Comparison of ENCODE assay signal across 8 cellular contexts in the genomic region with DNA sequence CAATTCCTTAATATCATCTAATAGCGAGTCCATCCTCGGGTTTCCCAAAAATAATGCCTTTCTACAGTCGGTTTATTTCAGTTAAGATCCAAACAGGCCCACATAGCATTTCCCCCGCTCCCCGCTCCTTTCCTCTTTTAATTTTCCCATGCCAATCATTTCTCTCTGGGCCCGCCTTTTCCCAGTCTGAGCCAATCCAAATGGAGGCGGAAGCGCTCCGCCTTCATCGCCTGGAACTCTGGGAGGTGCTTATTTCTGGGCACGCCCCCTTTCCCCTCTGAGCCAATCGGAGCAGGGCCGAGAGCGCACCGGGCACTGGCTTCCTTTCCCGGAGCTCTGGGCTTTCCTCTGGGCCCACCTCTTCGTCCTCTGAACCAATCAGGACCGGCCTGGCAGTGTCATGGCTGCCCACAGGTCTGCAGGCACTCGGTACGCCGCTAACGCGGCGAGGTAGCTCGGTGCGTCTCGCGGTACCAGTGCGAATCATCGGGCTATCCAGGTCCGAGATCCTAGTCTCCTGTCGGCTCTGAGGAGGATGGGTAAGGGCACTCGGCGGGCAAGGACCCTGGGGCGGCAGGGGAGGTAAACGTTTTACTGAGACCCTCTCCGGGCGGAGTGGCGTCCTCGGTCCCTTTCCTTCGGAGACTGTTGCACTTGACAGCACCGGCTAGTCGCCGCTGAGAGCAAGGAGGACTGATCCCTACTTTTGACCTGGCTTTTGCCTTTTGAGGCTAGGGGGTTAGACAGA. TPM values are rescaled to one million over a fixed set of nuclear protein-coding genes. Genes with fewer than 3 reads are reported as not detected.
DNase-seq lines count a peak whose midpoint lies in the region; ATAC-seq and TF ChIP-seq lines count a peak whose summit lies in the region.
"Not testable (repeated sequence)": the region's sequence is repeated elsewhere in the genome, so short reads cannot be mapped to it uniquely, and the experiment has no call there.

A gene with protein sequence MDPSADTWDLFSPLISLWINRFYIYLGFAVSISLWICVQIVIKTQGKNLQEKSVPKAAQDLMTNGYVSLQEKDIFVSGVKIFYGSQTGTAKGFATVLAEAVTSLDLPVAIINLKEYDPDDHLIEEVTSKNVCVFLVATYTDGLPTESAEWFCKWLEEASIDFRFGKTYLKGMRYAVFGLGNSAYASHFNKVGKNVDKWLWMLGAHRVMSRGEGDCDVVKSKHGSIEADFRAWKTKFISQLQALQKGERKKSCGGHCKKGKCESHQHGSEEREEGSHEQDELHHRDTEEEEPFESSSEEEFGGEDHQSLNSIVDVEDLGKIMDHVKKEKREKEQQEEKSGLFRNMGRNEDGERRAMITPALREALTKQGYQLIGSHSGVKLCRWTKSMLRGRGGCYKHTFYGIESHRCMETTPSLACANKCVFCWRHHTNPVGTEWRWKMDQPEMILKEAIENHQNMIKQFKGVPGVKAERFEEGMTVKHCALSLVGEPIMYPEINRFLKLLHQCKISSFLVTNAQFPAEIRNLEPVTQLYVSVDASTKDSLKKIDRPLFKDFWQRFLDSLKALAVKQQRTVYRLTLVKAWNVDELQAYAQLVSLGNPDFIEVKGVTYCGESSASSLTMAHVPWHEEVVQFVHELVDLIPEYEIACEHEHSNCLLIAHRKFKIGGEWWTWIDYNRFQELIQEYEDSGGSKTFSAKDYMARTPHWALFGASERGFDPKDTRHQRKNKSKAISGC (plus strand): TSS at position 390 of the 748 bp plus-strand sequence. CDS start 146 bp downstream, at position 536.

- peaks cover 0 to 48% (median 30%) of the 10 kb centered on the region in 6 donors for H3K36me3 ChIP-seq in spleen

- intact Hi-C loops in spleen (cut with DNase I; ENCODE audit: low total_unique reads) = not testable (repeated sequence)

- WGBS in spleen, 5 donors = 0 to 1% (median 0%) methylated on average over 23 to 44 of the region's 44 CpGs

- in situ Hi-C loops in GM18951 (cut with MboI; ENCODE audit: low sequenced_read_pairs, unreplicated experiment) = not testable (repeated sequence)

- TF ChIP-seq CTCF in AG04450 (IDR thresholded peaks at IDR 0.05; ENCODE audit: low read depth, low read length) = not testable (repeated sequence)
- peak in 3 of 11 experiments; percentile 13 to 43 (median 14) for TF ChIP-seq CTCF in spleen (IDR thresholded peaks at IDR 0.05 in 8 of 11, conservative IDR thresholded peaks at IDR 0.05 in 3 of 11)

- not testable (repeated sequence) for H3K9me3 Mint-ChIP-seq in central memory CD8-positive, alpha-beta T cell

- TF ChIP-seq POLR2A in GM18951 (IDR thresholded peaks at IDR 0.05; ENCODE audit: extremely low read depth, insufficient read depth, insufficient read length) = peak; percentile 81
- peak in 2 of 3 donors; percentile 21 to 64 for TF ChIP-seq POLR2A in spleen (IDR thresholded peaks at IDR 0.05)

- not testable (repeated sequence) for H3K27me3 Mint-ChIP-seq in central memory CD8-positive, alpha-beta T cell

- H3K4me3 ChIP-seq in AG04450 (ENCODE audit: low read depth, low read length) (peak within 1 kb of the TSS; percentile 78), spleen (peak within 1 kb of the TSS; percentile 59 to 96 (median 79))

- H3K4me1 ChIP-seq in spleen = peaks cover 3 to 51% (median 32%) of the 10 kb centered on the region in 6 donors

- ATAC-seq in HG03280 (IDR thresholded peaks at IDR 0.05; ENCODE audit: unreplicated experiment) = peak; percentile 84
- peak; percentile 81 for ATAC-seq in central memory CD8-positive, alpha-beta T cell (replicated peaks; ENCODE audit: extremely low read depth, poor library complexity, severe bottlenecking)

- peak within 1 kb of the TSS; percentile 100 for H3K27ac Mint-ChIP-seq in central memory CD8-positive, alpha-beta T cell (ENCODE audit: low read depth)

- H3K27ac ChIP-seq in AG04450 (ENCODE audit: low read depth, low read length) (peak within 1 kb of the TSS; percentile 57), spleen (peak within 1 kb of the TSS; percentile 71 to 99 (median 98))

- not testable (repeated sequence) for H3K9me3 ChIP-seq in AG04450 (ENCODE audit: control insufficient read depth, insufficient read depth, low read length); spleen

- peaks cover 35% of the 10 kb centered on the region for H3K4me1 Mint-ChIP-seq in central memory CD8-positive, alpha-beta T cell

- peak within 1 kb of the TSS; percentile 99 for H3K4me3 Mint-ChIP-seq in central memory CD8-positive, alpha-beta T cell

- CTCF ChIA-PET in AG04450 (lab: Charles Lee) = not testable (repeated sequence)

- DNase-seq in AG04450 (ENCODE audit: low read depth, low spot score) (peak; percentile 93), NCI-H345 treated with DMSO at 0.1 percent for 48 hours (lab: John Stamatoyannopoulos, UW; ENCODE audit: unreplicated experiment) (peak; percentile 91), inferior parietal cortex (ENCODE audit: extremely low spot score) (peak; percentile 98), spleen (peak; percentile 98)
- DNase-seq in activated CD4-positive, CD25-positive, alpha-beta regulatory T cell (lab: John Stamatoyannopoulos, UW) = peak; percentile 93 to 95 (median 94)
- DNase-seq in central memory CD8-positive, alpha-beta T cell (ENCODE audit: low spot score in 2 of 2) = peak; percentile 98 to 99

- not testable (repeated sequence) for H3K27me3 ChIP-seq in AG04450 (ENCODE audit: control insufficient read depth, insufficient read depth, low read length); spleen (replicated peaks in 1 of 7)

- peaks cover 47% of the 10 kb centered on the region for H3K36me3 Mint-ChIP-seq in central memory CD8-positive, alpha-beta T cell (ENCODE audit: insufficient read depth)

- POLR2A ChIA-PET in AG04450 (lab: Yijun Ruan, JAX) = interaction anchor here (0.8 to 1.4 kb wide), 3 partner anchors 18 to 256 kb away, joined by 3 to 5 read pairs (median 5); a partner anchor contains a TSS

RNA-seq across cellular contexts. Expression of the gene that starts here (rescaled TPM):
- polyA plus RNA-seq in AG04450 (2011; rRNA removed) (16.0 and 19.5 TPM in 2 replicates), spleen (1 to 10 TPM; 4.9 to 7.4 (median 7.0) TPM)
- 22.0 and 22.4 TPM in 2 replicates for polyA minus RNA-seq in AG04450 (2011; rRNA and poly(A)+ RNA removed)
- 10 to 100 TPM; 14.2 to 83.6 (median 23.5) TPM for total RNA-seq in spleen

Comparison
In these comparisons a context has a peak if more than half of its experiments do, and no peak if none do; other contexts are left out.
1. Peak in every context shown above with its lines: DNase-seq, ATAC-seq, H3K4me3 ChIP-seq and H3K27ac ChIP-seq.